ENCODE assay signal across 8 cellular contexts in genomic region chr7:148987010-148987750, GRCh38. TPM values are rescaled to one million over a fixed set of nuclear protein-coding genes. Genes with fewer than 3 reads are reported as not detected.
DNase-seq lines count a peak whose midpoint lies in the region; TF ChIP-seq lines count a peak whose summit lies in the region.

No MANE protein-coding gene starts in this region.

- H3K36me3 Mint-ChIP-seq in activated naive CD4-positive, alpha-beta T cell treated with anti-CD3 and anti-CD28 coated beads, Interleukin-2, amount 10 ng/mL, durations not matched to agents 7 days and 5 days, result peaks cover 1% of the 10 kb centered on the region

- no peak for TF ChIP-seq CTCF in HFF-Myc (IDR thresholded peaks at IDR 0.05; ENCODE audit: low read depth, low read length, missing control alignments)
- TF ChIP-seq CTCF in testis (IDR thresholded peaks at IDR 0.05), result no peak

- peaks cover 44% of the 10 kb centered on the region for H3K27me3 Mint-ChIP-seq in activated naive CD4-positive, alpha-beta T cell treated with anti-CD3 and anti-CD28 coated beads, Interleukin-2, amount 10 ng/mL, durations not matched to agents 7 days and 5 days

- 1% methylated on average over 14 to 17 of the region's 17 CpGs for WGBS in testis, 2 donors

- H3K27ac ChIP-seq in SJSA1 (peak overlapping the region; percentile 59), testis (peak overlapping the region; percentile 85 to 86)

- H3K4me1 Mint-ChIP-seq in activated naive CD4-positive, alpha-beta T cell treated with anti-CD3 and anti-CD28 coated beads, Interleukin-2, amount 10 ng/mL, durations not matched to agents 7 days and 5 days, result peaks cover 54% of the 10 kb centered on the region

- TF ChIP-seq POLR2A in testis (IDR thresholded peaks at IDR 0.05), result no peak

- H3K9me3 Mint-ChIP-seq in activated naive CD4-positive, alpha-beta T cell treated with anti-CD3 and anti-CD28 coated beads, Interleukin-2, amount 10 ng/mL, durations not matched to agents 7 days and 5 days, result no peaks in the 10 kb centered on the region

- H3K9me3 ChIP-seq in SJSA1 (replicated peaks) (no peaks in the 10 kb centered on the region), testis (no peaks in the 10 kb centered on the region)

- no peaks in the 10 kb centered on the region for H3K27me3 ChIP-seq in SJSA1 (replicated peaks)
- no peaks in the 10 kb centered on the region for H3K27me3 ChIP-seq in testis

- DNase-seq in GM04503 (ENCODE audit: low read depth) (peak; percentile 42), HFF-Myc (ENCODE audit: extremely low read depth, low read depth) (peak; percentile 75), MV-4-11 (lab: John Stamatoyannopoulos, UW) (peak; percentile 88), SJSA1 (ENCODE audit: low read depth in 1 of 2, low spot score in 2 of 2) (peak; percentile 83 to 88), globus pallidus (ENCODE audit: low spot score) (peak; percentile 86), occipital lobe (lab: John Stamatoyannopoulos, UW) (peak; percentile 70), testis (peak; percentile 93)
- peak; percentile 89 for DNase-seq in activated naive CD4-positive, alpha-beta T cell treated with anti-CD3 and anti-CD28 coated beads, Interleukin-2, amount 10 ng/mL, durations not matched to agents 7 days and 5 days

- H3K4me3 ChIP-seq in HFF-Myc (replicated peaks; ENCODE audit: low read depth, low read length) (peak overlapping the region; percentile 60), SJSA1 (peak overlapping the region; percentile 50), testis (peak overlapping the region; percentile 69 to 72)

- peaks cover 20% of the 10 kb centered on the region for H3K4me1 ChIP-seq in SJSA1 (replicated peaks)
- peaks cover 9% of the 10 kb centered on the region for H3K4me1 ChIP-seq in testis

- intact Hi-C loops in testis (cut with DNase I; ENCODE audit: low total_unique reads), result no loop called here

- H3K36me3 ChIP-seq in SJSA1 (no peaks in the 10 kb centered on the region), testis (ENCODE audit: low read depth, missing control alignments) (no peaks in the 10 kb centered on the region)

- peak overlapping the region; percentile 90 for H3K27ac Mint-ChIP-seq in activated naive CD4-positive, alpha-beta T cell treated with anti-CD3 and anti-CD28 coated beads, Interleukin-2, amount 10 ng/mL, durations not matched to agents 7 days and 5 days

- peak overlapping the region; percentile 94 for H3K4me3 Mint-ChIP-seq in activated naive CD4-positive, alpha-beta T cell treated with anti-CD3 and anti-CD28 coated beads, Interleukin-2, amount 10 ng/mL, durations not matched to agents 7 days and 5 days

- CTCF ChIA-PET in activated naive CD4-positive, alpha-beta T cell treated with anti-CD3 and anti-CD28 coated beads, Interleukin-2, amount 10 ng/mL, durations not matched to agents 7 days and 5 days (lab: Charles Lee), result interaction anchor here (1.2 to 1.7 kb wide), 3 partner anchors 18 to 40 kb away, joined by 4 to 16 read pairs (median 5); no protein-coding TSS in a partner anchor

RNA-seq across cellular contexts. Expression of gene PDIA4, which starts 41.1 kb away (rescaled TPM):
- total RNA-seq in SJSA1 (2014; rRNA removed; shearing (Covaris generic)), result 207 and 271 TPM in 2 replicates
- total RNA-seq in occipital lobe (69.6 TPM), testis (10 to 100 TPM; 59.3 to 86.5 TPM)
- polyA plus RNA-seq in testis (ENCODE audit: insufficient read depth, low read depth, low replicate concordance), result 67.1 TPM

Comparison
In these comparisons a context has a peak if more than half of its experiments do, and no peak if none do; other contexts are left out.
1. Peak in every context shown above with its lines: DNase-seq, H3K4me3 ChIP-seq and H3K27ac ChIP-seq.
2. DNase-seq: peak in every context shown above with its lines; median percentile 93 in testis; 89 in activated naive CD4-positive, alpha-beta T cell treated with anti-CD3 and anti-CD28 coated beads, Interleukin-2, amount 10 ng/mL, durations not matched to agents 7 days and 5 days; 88 in MV-4-11; 86 in globus pallidus; 86 in SJSA1; 75 in HFF-Myc; 70 in occipital lobe; 42 in GM04503.